Comparison of ENCODE assay signal across 9 cellular contexts in genomic region chr3:114152519-114153151, GRCh38. TPM values are rescaled to one million over a fixed set of nuclear protein-coding genes. Genes with fewer than 3 reads are reported as not detected.
DNase-seq lines count a peak whose midpoint lies in the region; ATAC-seq and TF ChIP-seq lines count a peak whose summit lies in the region.
"Had no signal": no experiment of that assay in that cellular context is flagged by ENCODE, and none has a peak within 500 bp of the region (broad histone marks: within the 10 kb centered on the region; RNA-seq: fewer than 3 reads in every experiment).

No MANE protein-coding gene starts in this region.

- H3K36me3 Mint-ChIP-seq in CD4-positive, alpha-beta memory T cell, result no peaks in the 10 kb centered on the region
- H3K36me3 Mint-ChIP-seq in activated CD8-positive, alpha-beta T cell treated with anti-CD3 and anti-CD28 coated beads for 36 hours (ENCODE audit: low read depth), result no peaks in the 10 kb centered on the region
- no peaks in the 10 kb centered on the region for H3K36me3 Mint-ChIP-seq in memory B cell

- peak overlapping the region in 1 of 2 donors; percentile 34 for H3K4me3 ChIP-seq in CD4-positive, alpha-beta memory T cell (ENCODE audit: low read length in 2 of 2)
- peak overlapping the region; percentile 33 for H3K4me3 ChIP-seq in HL-60 (replicated peaks; ENCODE audit: insufficient read depth, low read length)

- no peaks in the 10 kb centered on the region for H3K36me3 ChIP-seq in CD4-positive, alpha-beta memory T cell (ENCODE audit: insufficient read depth, low read length)

- no peaks in the 10 kb centered on the region for H3K9me3 Mint-ChIP-seq in CD4-positive, alpha-beta memory T cell
- H3K9me3 Mint-ChIP-seq in activated CD8-positive, alpha-beta T cell treated with anti-CD3 and anti-CD28 coated beads for 36 hours, result no peaks in the 10 kb centered on the region
- H3K9me3 Mint-ChIP-seq in memory B cell, result no peaks in the 10 kb centered on the region

- peak overlapping the region; percentile 58 to 76 (median 68) for H3K4me3 Mint-ChIP-seq in CD4-positive, alpha-beta memory T cell
- H3K4me3 Mint-ChIP-seq in activated CD8-positive, alpha-beta T cell treated with anti-CD3 and anti-CD28 coated beads for 36 hours, result peak overlapping the region; percentile 22
- H3K4me3 Mint-ChIP-seq in memory B cell, result peak overlapping the region; percentile 74

- H3K27me3 Mint-ChIP-seq in CD4-positive, alpha-beta memory T cell, result no peaks in the 10 kb centered on the region
- H3K27me3 Mint-ChIP-seq in activated CD8-positive, alpha-beta T cell treated with anti-CD3 and anti-CD28 coated beads for 36 hours, result no peaks in the 10 kb centered on the region
- H3K27me3 Mint-ChIP-seq in memory B cell, result no peaks in the 10 kb centered on the region

- POLR2A ChIA-PET in CD4-positive, alpha-beta memory T cell (lab: Charles Lee; ENCODE audit: partially characterized antibody), result interaction anchor here (1.0 to 1.3 kb wide), 3 partner anchors 61 to 181 kb away, joined by 3 to 4 read pairs (median 4); no protein-coding TSS in a partner anchor
- POLR2A ChIA-PET in activated CD8-positive, alpha-beta T cell treated with anti-CD3 and anti-CD28 coated beads for 36 hours (lab: Charles Lee), result interaction anchor here (1.1 kb wide), 1 partner anchor 61 kb away, joined by 4 read pairs; no protein-coding TSS in a partner anchor

- TF ChIP-seq CTCF in HL-60 (IDR thresholded peaks at IDR 0.05; ENCODE audit: insufficient read depth, low read length), result peak; percentile 91
- TF ChIP-seq CTCF in activated CD8-positive, alpha-beta T cell treated with anti-CD3 and anti-CD28 coated beads for 36 hours (IDR thresholded peaks at IDR 0.05), result peak; percentile 95

- H3K27ac Mint-ChIP-seq in CD4-positive, alpha-beta memory T cell, result peak overlapping the region in 6 of 7 donors; percentile 4 to 79 (median 46)
- no peak overlapping the region for H3K27ac Mint-ChIP-seq in activated CD8-positive, alpha-beta T cell treated with anti-CD3 and anti-CD28 coated beads for 36 hours
- peak overlapping the region; percentile 17 for H3K27ac Mint-ChIP-seq in memory B cell

- CTCF ChIA-PET in CD4-positive, alpha-beta memory T cell (lab: Charles Lee; ENCODE audit: partially characterized antibody), result interaction anchor here (0.7 to 7.3 kb wide), 23 partner anchors 10 to 458 kb away, joined by 3 to 136 read pairs (median 5); partner anchors contain the start of gene TIGIT
- CTCF ChIA-PET in activated CD8-positive, alpha-beta T cell treated with anti-CD3 and anti-CD28 coated beads for 36 hours (lab: Charles Lee), result interaction anchor here (0.6 to 4.7 kb wide), 22 partner anchors 9 to 363 kb away, joined by 3 to 33 read pairs (median 4); no protein-coding TSS in a partner anchor

- DNase-seq in CD4-positive, alpha-beta memory T cell, result peak; percentile 76 to 81 (median 78)
- DNase-seq in HL-60 (ENCODE audit: low read depth in 1 of 2, low spot score in 1 of 2), result peak; percentile 24 to 64
- DNase-seq in NCI-H82 (lab: John Stamatoyannopoulos, UW), result peak; percentile 92
- DNase-seq in activated CD8-positive, alpha-beta T cell treated with anti-CD3 and anti-CD28 coated beads for 36 hours, result peak; percentile 92
- DNase-seq in effector CD8-positive, alpha-beta T cell (lab: John Stamatoyannopoulos, UW), result peak; percentile 67
- peak; percentile 88 to 93 for DNase-seq in memory B cell (ENCODE audit: low spot score in 2 of 2)
- peak; percentile 71 for DNase-seq in stimulated activated CD8-positive, alpha-beta memory T cell treated with anti-CD3 and anti-CD28 coated beads, Interleukin-12 subunit alpha, Interleukin-12 subunit beta, amount 100 ng/mL, for 1 hour (ENCODE audit: low read depth)

- peaks cover 6% of the 10 kb centered on the region for H3K4me1 ChIP-seq in CD4-positive, alpha-beta memory T cell (ENCODE audit: insufficient read depth, low read length)

- peaks cover 0 to 6% (median 5%) of the 10 kb centered on the region in 4 donors for H3K4me1 Mint-ChIP-seq in CD4-positive, alpha-beta memory T cell
- peaks cover 13% of the 10 kb centered on the region for H3K4me1 Mint-ChIP-seq in activated CD8-positive, alpha-beta T cell treated with anti-CD3 and anti-CD28 coated beads for 36 hours (ENCODE audit: low read depth)
- H3K4me1 Mint-ChIP-seq in memory B cell, result peaks cover 2% of the 10 kb centered on the region

- ATAC-seq in GM19463 (IDR thresholded peaks at IDR 0.05; ENCODE audit: unreplicated experiment), result peak; percentile 91
- peak; percentile 99 for ATAC-seq in activated CD8-positive, alpha-beta T cell treated with anti-CD3 and anti-CD28 coated beads for 36 hours
- ATAC-seq in memory B cell (ENCODE audit: low read depth), result peak; percentile 92

- no peaks in the 10 kb centered on the region for H3K9me3 ChIP-seq in CD4-positive, alpha-beta memory T cell (ENCODE audit: control insufficient read depth in 1 of 2, low read length in 2 of 2)

- H3K27ac ChIP-seq in CD4-positive, alpha-beta memory T cell (ENCODE audit: low read depth, low read length), result no peak overlapping the region
- H3K27ac ChIP-seq in HL-60 (replicated peaks), result no peak overlapping the region
- H3K27ac ChIP-seq: epithelial cell of prostate had no signal

- intact Hi-C loops in CD4-positive, alpha-beta memory T cell (cut with micrococcal nuclease), result loop anchor here (1.0 to 5.0 kb wide), 9 partner anchors 61 to 1015 kb away; no protein-coding TSS in a partner anchor
- intact Hi-C loops in activated CD8-positive, alpha-beta T cell treated with anti-CD3 and anti-CD28 coated beads for 36 hours (cut with micrococcal nuclease), result loop anchor here (2.0 to 5.0 kb wide), 3 partner anchors 60 to 268 kb away; partner anchors contain the start of gene TIGIT

- H3K27me3 ChIP-seq in CD4-positive, alpha-beta memory T cell (ENCODE audit: insufficient read depth, low read length), result no peaks in the 10 kb centered on the region
- no peaks in the 10 kb centered on the region for H3K27me3 ChIP-seq in HL-60 (ENCODE audit: insufficient read depth, poor library complexity, severe bottlenecking)

RNA-seq across cellular contexts. Expression of gene DRD3, which starts 26.2 kb away (rescaled TPM):
- total RNA-seq in CD4-positive, alpha-beta memory T cell, result under 1 TPM; 0.28 to 0.35 TPM
- polyA plus RNA-seq in CD4-positive, alpha-beta memory T cell, result not detected
- total RNA-seq in activated CD8-positive, alpha-beta T cell treated with anti-CD3 and anti-CD28 coated beads for 36 hours, result not detected

Comparison
In these comparisons a context has a peak if more than half of its experiments do, and no peak if none do; other contexts are left out.
1. H3K4me3 Mint-ChIP-seq: peak in every context shown above with its lines; median percentile 74 in memory B cell; 68 in CD4-positive, alpha-beta memory T cell; 22 in activated CD8-positive, alpha-beta T cell treated with anti-CD3 and anti-CD28 coated beads for 36 hours.